ENCODE assay signal across 8 cellular contexts in the genomic region with DNA sequence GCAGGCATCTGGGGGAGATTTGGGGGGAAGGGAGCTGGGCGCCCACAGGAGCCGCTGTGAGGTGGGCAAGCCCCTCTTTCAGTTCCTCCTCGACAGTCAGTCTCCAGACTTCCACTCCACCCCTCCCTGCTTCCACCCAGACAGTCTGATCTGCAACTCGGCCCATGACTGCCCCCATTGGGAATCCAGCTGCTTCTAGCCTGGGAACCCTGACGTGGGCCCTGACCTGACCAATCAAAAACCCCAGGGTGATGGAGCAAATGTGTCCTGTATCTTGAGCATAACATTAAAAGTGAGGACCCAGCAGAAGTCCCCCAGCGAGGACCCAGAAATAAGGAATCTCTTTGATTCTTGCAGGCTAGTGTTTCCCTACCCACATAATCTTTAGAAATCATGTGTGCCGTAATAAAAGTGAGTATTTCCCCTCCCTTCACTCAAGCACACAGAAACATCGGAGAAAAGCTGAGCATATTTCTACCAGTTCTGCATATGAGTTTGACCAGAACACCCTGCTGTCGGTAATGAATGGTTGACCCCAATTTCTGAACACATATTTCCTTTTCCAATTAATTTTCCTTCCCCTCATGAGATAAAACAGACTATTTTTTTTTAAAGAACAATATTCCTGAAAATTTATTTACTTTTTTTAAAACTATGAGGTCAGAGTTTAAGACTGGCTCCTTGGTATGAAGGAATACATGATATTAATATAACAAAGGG. TPM values are rescaled to one million over a fixed set of nuclear protein-coding genes. Genes with fewer than 3 reads are reported as not detected.
A peak's percentile ranks its signal among the peaks of the same experiment; 100 is the strongest.
DNase-seq lines count a peak whose midpoint lies in the region; ATAC-seq and TF ChIP-seq lines count a peak whose summit lies in the region.

No MANE protein-coding gene starts in this region.

- no peak overlapping the region for H3K4me3 ChIP-seq in BLaER1
- H3K4me3 ChIP-seq in esophagus muscularis mucosa: no peak overlapping the region

- ATAC-seq in GM21515 (IDR thresholded peaks at IDR 0.05; ENCODE audit: unreplicated experiment): peak; percentile 51
- ATAC-seq in GM19328 (IDR thresholded peaks at IDR 0.05; ENCODE audit: unreplicated experiment): no peak

- TF ChIP-seq CTCF in esophagus muscularis mucosa (IDR thresholded peaks at IDR 0.05): no peak

- whole genome bisulfite sequencing in esophagus muscularis mucosa: 41% methylated on average over 9 of the region's 9 CpGs

- H3K4me1 ChIP-seq in BLaER1 (peaks cover 23% of the 10 kb centered on the region), esophagus muscularis mucosa (peaks cover 88 to 93% (median 90%) of the 10 kb centered on the region in 4 donors)

- intact Hi-C loops in esophagus muscularis mucosa (cut with DNase I): loop anchor here (5.0 kb wide), 3 partner anchors 49 to 289 kb away; a partner anchor contains a TSS

- no peak for TF ChIP-seq EP300 in esophagus muscularis mucosa (IDR thresholded peaks at IDR 0.05)

- peak; percentile 50 for DNase-seq in NCI-H82 treated with DMSO at 0.1 percent for 48 hours (lab: John Stamatoyannopoulos, UW; ENCODE audit: unreplicated experiment)
- no peak for DNase-seq in esophagus muscularis mucosa (ENCODE audit: extremely low spot score)
- peak; percentile 83 for DNase-seq in pulmonary artery endothelial cell (ENCODE audit: low read depth, low spot score)
- no peak for DNase-seq in NCI-H526 (lab: John Stamatoyannopoulos, UW)
- no peak for DNase-seq in NCI-H446 (lab: John Stamatoyannopoulos, UW)

- H3K27ac ChIP-seq in BLaER1 (no peak overlapping the region), esophagus muscularis mucosa (replicated peaks in 1 of 4) (peak overlapping the region; percentile 5 to 96 (median 91))

- H3K4me2 ChIP-seq in BLaER1: peak overlapping the region; percentile 30; the same call in 1 of the 2 replicates

- no peak for TF ChIP-seq POLR2A in esophagus muscularis mucosa (IDR thresholded peaks at IDR 0.05; ENCODE audit: low read depth)

- no peaks in the 10 kb centered on the region for H3K9me3 ChIP-seq in BLaER1
- H3K9me3 ChIP-seq in esophagus muscularis mucosa: no peaks in the 10 kb centered on the region

- H3K9ac ChIP-seq in BLaER1: no peak overlapping the region

- H3K36me3 ChIP-seq in BLaER1 (peaks cover 34% of the 10 kb centered on the region), esophagus muscularis mucosa (peaks cover 0 to 40% (median 34%) of the 10 kb centered on the region in 4 donors)

- no peaks in the 10 kb centered on the region for H3K27me3 ChIP-seq in BLaER1
- no peaks in the 10 kb centered on the region for H3K27me3 ChIP-seq in esophagus muscularis mucosa

- peaks cover 29% of the 10 kb centered on the region for H4K20me1 ChIP-seq in BLaER1

RNA-seq across cellular contexts. Expression of a gene that starts 6.4 kb away (rescaled TPM):
- total RNA-seq in esophagus muscularis mucosa (10 to 100 TPM; 14.1 to 40.9 (median 28.7) TPM), pulmonary artery endothelial cell (14.4 and 26.1 TPM in 2 replicates)

RNA-seq across cellular contexts. Expression of a gene that starts 28.9 kb away (rescaled TPM):
- total RNA-seq in esophagus muscularis mucosa (not detected), pulmonary artery endothelial cell (not detected in 2 replicates)

Comparison
In these comparisons a context has a peak if more than half of its experiments do, and no peak if none do; other contexts are left out.
1. DNase-seq: peak in NCI-H82 treated with DMSO at 0.1 percent for 48 hours (single experiment) and pulmonary artery endothelial cell (single experiment); none in esophagus muscularis mucosa (single experiment), NCI-H526 (0 of 2) and NCI-H446 (0 of 2).